1 cellular context compared by ENCODE assay signal in the genomic region with DNA sequence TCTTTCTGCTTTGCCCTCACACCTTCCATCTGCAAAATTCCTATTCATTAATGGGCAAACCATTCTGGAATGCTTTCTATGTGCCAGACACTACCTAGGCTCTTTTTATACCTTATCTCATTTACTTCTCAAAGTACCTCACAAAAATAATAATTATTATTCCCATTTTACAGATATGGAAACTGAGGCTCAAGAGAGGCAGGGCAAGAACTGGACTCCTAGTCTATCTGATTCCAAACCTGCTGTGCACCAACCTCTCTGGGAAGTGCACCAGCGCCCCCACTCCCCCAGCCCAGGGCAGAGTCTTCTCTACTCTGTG.
TF ChIP-seq lines count a peak whose summit lies in the region.

No MANE protein-coding gene starts in this region.

TF ChIP-seq in HEK293T, 16 proteins besides CTCF, POLR2A, EP300 and RAD21 (continued from another document):
- TF ChIP-seq HDGF (IDR thresholded peaks at IDR 0.05; ENCODE audit: borderline replicate concordance): no peak
- TF ChIP-seq BHLHE40 (IDR thresholded peaks at IDR 0.05; ENCODE audit: borderline replicate concordance): no peak
